In genomic region chr18:65753520-65753919, GRCh38 we compare ENCODE assay signal across 8 cellular contexts. TPM values are rescaled to one million over a fixed set of nuclear protein-coding genes. Genes with fewer than 3 reads are reported as not detected.
DNase-seq lines count a peak whose midpoint lies in the region; ATAC-seq and FAIRE-seq lines count a peak whose summit lies in the region.

No MANE protein-coding gene starts in this region.

- H3K4me1 ChIP-seq in NT2/D1 (ENCODE audit: insufficient read depth, insufficient read length): no peaks in the 10 kb centered on the region

- FAIRE-seq in GM19239 (lab: Jason Lieb, UNC): no peak

- H3K36me3 ChIP-seq in NT2/D1 (ENCODE audit: insufficient read depth, insufficient read length, low read length): no peaks in the 10 kb centered on the region

- no peak for ATAC-seq in activated T-helper 17 cell treated with anti-CD3 and anti-CD28 coated beads, Interleukin-2, amount 50 U/mL, for 72 hours (replicated peaks)

- H3K36me3 Mint-ChIP-seq in activated T-helper 17 cell treated with anti-CD3 and anti-CD28 coated beads, Interleukin-2, amount 50 U/mL, for 72 hours (ENCODE audit: low read depth): no peaks in the 10 kb centered on the region

- H3K4me1 Mint-ChIP-seq in activated T-helper 17 cell treated with anti-CD3 and anti-CD28 coated beads, Interleukin-2, amount 50 U/mL, for 72 hours: peaks cover 5% of the 10 kb centered on the region

- DNase-seq in DMS53 treated with DMSO at 0.1 percent for 48 hours (lab: John Stamatoyannopoulos, UW; ENCODE audit: unreplicated experiment): peak; percentile 90
- DNase-seq in HT1080 (ENCODE audit: low read depth): peak; percentile 48
- DNase-seq in NT2/D1 (ENCODE audit: low read depth, low spot score): peak; percentile 38
- DNase-seq in foreskin melanocyte: peak; percentile 61
- DNase-seq in HuH-7.5 (ENCODE audit: low spot score): no peak
- DNase-seq in GM19239 (ENCODE audit: insufficient read length, low spot score): no peak
- no peak for DNase-seq in activated CD4-positive, CD25-positive, alpha-beta regulatory T cell (lab: John Stamatoyannopoulos, UW)

- H3K9me3 Mint-ChIP-seq in activated T-helper 17 cell treated with anti-CD3 and anti-CD28 coated beads, Interleukin-2, amount 50 U/mL, for 72 hours: peaks cover 12% of the 10 kb centered on the region

- peaks cover 22% of the 10 kb centered on the region for H3K27me3 ChIP-seq in NT2/D1 (ENCODE audit: insufficient read depth, insufficient read length)

- H3K4me3 Mint-ChIP-seq in activated T-helper 17 cell treated with anti-CD3 and anti-CD28 coated beads, Interleukin-2, amount 50 U/mL, for 72 hours: no peak overlapping the region

- no peak overlapping the region for H3K4me3 ChIP-seq in NT2/D1 (ENCODE audit: insufficient read length, low read depth)

- no peak overlapping the region for H3K27ac Mint-ChIP-seq in activated T-helper 17 cell treated with anti-CD3 and anti-CD28 coated beads, Interleukin-2, amount 50 U/mL, for 72 hours

- no peak overlapping the region for H3K9ac ChIP-seq in NT2/D1 (ENCODE audit: insufficient read length, low read depth)

- H3K9me3 ChIP-seq in NT2/D1 (ENCODE audit: insufficient read depth, low read length): no peaks in the 10 kb centered on the region

- H3K27me3 Mint-ChIP-seq in activated T-helper 17 cell treated with anti-CD3 and anti-CD28 coated beads, Interleukin-2, amount 50 U/mL, for 72 hours: peaks cover 7% of the 10 kb centered on the region

RNA-seq across cellular contexts. Expression of gene CDH7, which starts 2.7 kb away (rescaled TPM):
- total RNA-seq in HT1080 (2014; rRNA removed; shearing (Covaris generic)): 0.67 and 1.5 TPM in 2 replicates
- polyA plus RNA-seq in HT1080 (2015; cell fraction: cytosol; rRNA removed): 0.21 and 0.42 TPM in 2 replicates
- polyA plus RNA-seq in HT1080 (2015; cell fraction: nucleus; rRNA removed): 0.66 and 0.78 TPM in 2 replicates
- total RNA-seq in activated T-helper 17 cell treated with anti-CD3 and anti-CD28 coated beads, Interleukin-2, amount 50 U/mL, for 72 hours: not detected

Comparison
In these comparisons a context has a peak if more than half of its experiments do, and no peak if none do; other contexts are left out.
1. DNase-seq: peak in DMS53 treated with DMSO at 0.1 percent for 48 hours (single experiment), HT1080 (single experiment), NT2/D1 (single experiment) and foreskin melanocyte (single experiment); none in HuH-7.5 (single experiment), GM19239 (single experiment) and activated CD4-positive, CD25-positive, alpha-beta regulatory T cell (0 of 4).